ENCODE assay signal across 31 cellular contexts in the genomic region with DNA sequence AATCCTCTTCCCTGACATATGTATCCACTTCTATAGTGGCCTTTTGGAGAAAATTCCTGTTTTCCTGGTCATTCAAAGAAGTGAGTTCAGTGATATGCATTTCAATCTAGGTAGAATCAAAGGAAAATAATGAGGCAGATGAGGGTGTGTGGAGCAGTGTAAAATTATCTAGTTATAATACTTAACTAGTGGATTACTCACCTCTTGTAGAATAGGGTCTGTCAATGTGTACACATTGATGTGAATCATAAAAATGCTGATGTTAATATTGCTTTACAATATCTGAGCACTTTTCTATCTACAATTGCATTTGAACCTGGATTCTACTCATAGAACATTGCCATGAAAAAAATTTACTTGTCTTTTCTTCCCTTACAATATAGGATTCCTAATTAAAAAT.
"Had no signal": no experiment of that assay in that cellular context is flagged by ENCODE, and none has a peak within 500 bp of the region (broad histone marks: within the 10 kb centered on the region; RNA-seq: fewer than 3 reads in every experiment).

No MANE protein-coding gene starts in this region.

- H3K4me1 ChIP-seq: lower lobe of right lung, neural progenitor cell, suprapubic skin, tibial artery, upper lobe of right lung had no signal

- H3K27ac Mint-ChIP-seq: immature natural killer cell; mesothelial cell of epicardium; naive B cell; natural killer cell; nephron progenitor cell; neural progenitor cell; progenitor cell of endocrine pancreas; stimulated activated naive CD8-positive, alpha-beta T cell treated with anti-CD3 and anti-CD28 coated beads, Interleukin-15, Interleukin-2, amounts not matched to agents 100 ng/mL and 50 ng/mL, for 24 hours had no signal

- H3K36me3 Mint-ChIP-seq: immature natural killer cell, mesothelial cell of epicardium, naive B cell, neural progenitor cell had no signal

- H3K27me3 Mint-ChIP-seq: naive B cell; progenitor cell of endocrine pancreas; stimulated activated naive CD8-positive, alpha-beta T cell treated with anti-CD3 and anti-CD28 coated beads, Interleukin-15, Interleukin-2, amounts not matched to agents 100 ng/mL and 50 ng/mL, for 24 hours had no signal

- H3K9ac ChIP-seq: neural progenitor cell had no signal

- DNase-seq: heart left ventricle; immature natural killer cell; kidney; left cardiac atrium; left ventricle myocardium superior; lower lobe of right lung; mammary epithelial cell; mesenchymal stem cell; naive B cell; natural killer cell; nephron progenitor cell; occipital lobe; ovary; retina; right cardiac atrium; stimulated activated CD4-positive, alpha-beta T cell treated with anti-CD3 and anti-CD28 coated beads, Interleukin-12 subunit alpha, Interleukin-12 subunit beta, amount 100 ng/mL, for 4 hours; stimulated activated CD4-positive, alpha-beta T cell treated with anti-CD3 and anti-CD28 coated beads, Interleukin-15, amount 100 ng/mL, for 24 hours; stimulated activated CD4-positive, alpha-beta T cell treated with anti-CD3 and anti-CD28 coated beads, Interleukin-2, amount 100 ng/mL, for 24 hours; stimulated activated CD4-positive, alpha-beta T cell treated with anti-CD3 and anti-CD28 coated beads, Interleukin-4, amount 100 ng/mL, for 1 hour; stimulated activated naive CD4-positive, alpha-beta T cell; tibial artery; trophoblast cell; upper lobe of right lung had no signal

- H3K27me3 ChIP-seq: heart left ventricle, neural progenitor cell, neutrophil, ovary, suprapubic skin, tibial artery, upper lobe of right lung had no signal

- H3K4me1 Mint-ChIP-seq: immature natural killer cell, mesothelial cell of epicardium, naive B cell, natural killer cell, nephron progenitor cell, neural progenitor cell had no signal

- H3K27ac ChIP-seq: heart left ventricle, lower lobe of right lung, neural progenitor cell, neutrophil, ovary, skin epidermis, suprapubic skin, thoracic aorta, tibial artery, upper lobe of right lung had no signal

- H3K4me2 ChIP-seq: neural progenitor cell had no signal

- H3K4me3 ChIP-seq: heart left ventricle, lower lobe of right lung, neural progenitor cell, ovary, skin epidermis, suprapubic skin, thoracic aorta, tibial artery, upper lobe of right lung had no signal

- H3K9me3 ChIP-seq: neutrophil, ovary, suprapubic skin, thoracic aorta, upper lobe of right lung had no signal

- H3K36me3 ChIP-seq: heart left ventricle, lower lobe of right lung, neural progenitor cell, neutrophil, ovary, suprapubic skin, thoracic aorta, tibial artery, upper lobe of right lung had no signal

- H3K4me3 Mint-ChIP-seq: immature natural killer cell; mesothelial cell of epicardium; naive B cell; natural killer cell; nephron progenitor cell; neural progenitor cell; stimulated activated naive CD8-positive, alpha-beta T cell treated with anti-CD3 and anti-CD28 coated beads, Interleukin-15, Interleukin-2, amounts not matched to agents 100 ng/mL and 50 ng/mL, for 24 hours had no signal
